In genomic region chr1:20325844-20326323, GRCh38 we compare ENCODE assay signal across 1 cellular context.
TF ChIP-seq lines count a peak whose summit lies in the region.

No MANE protein-coding gene starts in this region.

TF ChIP-seq in GM23338, 12 proteins besides CTCF, POLR2A, EP300 and RAD21 (continued from another document):
- TF ChIP-seq, protein P1, sequence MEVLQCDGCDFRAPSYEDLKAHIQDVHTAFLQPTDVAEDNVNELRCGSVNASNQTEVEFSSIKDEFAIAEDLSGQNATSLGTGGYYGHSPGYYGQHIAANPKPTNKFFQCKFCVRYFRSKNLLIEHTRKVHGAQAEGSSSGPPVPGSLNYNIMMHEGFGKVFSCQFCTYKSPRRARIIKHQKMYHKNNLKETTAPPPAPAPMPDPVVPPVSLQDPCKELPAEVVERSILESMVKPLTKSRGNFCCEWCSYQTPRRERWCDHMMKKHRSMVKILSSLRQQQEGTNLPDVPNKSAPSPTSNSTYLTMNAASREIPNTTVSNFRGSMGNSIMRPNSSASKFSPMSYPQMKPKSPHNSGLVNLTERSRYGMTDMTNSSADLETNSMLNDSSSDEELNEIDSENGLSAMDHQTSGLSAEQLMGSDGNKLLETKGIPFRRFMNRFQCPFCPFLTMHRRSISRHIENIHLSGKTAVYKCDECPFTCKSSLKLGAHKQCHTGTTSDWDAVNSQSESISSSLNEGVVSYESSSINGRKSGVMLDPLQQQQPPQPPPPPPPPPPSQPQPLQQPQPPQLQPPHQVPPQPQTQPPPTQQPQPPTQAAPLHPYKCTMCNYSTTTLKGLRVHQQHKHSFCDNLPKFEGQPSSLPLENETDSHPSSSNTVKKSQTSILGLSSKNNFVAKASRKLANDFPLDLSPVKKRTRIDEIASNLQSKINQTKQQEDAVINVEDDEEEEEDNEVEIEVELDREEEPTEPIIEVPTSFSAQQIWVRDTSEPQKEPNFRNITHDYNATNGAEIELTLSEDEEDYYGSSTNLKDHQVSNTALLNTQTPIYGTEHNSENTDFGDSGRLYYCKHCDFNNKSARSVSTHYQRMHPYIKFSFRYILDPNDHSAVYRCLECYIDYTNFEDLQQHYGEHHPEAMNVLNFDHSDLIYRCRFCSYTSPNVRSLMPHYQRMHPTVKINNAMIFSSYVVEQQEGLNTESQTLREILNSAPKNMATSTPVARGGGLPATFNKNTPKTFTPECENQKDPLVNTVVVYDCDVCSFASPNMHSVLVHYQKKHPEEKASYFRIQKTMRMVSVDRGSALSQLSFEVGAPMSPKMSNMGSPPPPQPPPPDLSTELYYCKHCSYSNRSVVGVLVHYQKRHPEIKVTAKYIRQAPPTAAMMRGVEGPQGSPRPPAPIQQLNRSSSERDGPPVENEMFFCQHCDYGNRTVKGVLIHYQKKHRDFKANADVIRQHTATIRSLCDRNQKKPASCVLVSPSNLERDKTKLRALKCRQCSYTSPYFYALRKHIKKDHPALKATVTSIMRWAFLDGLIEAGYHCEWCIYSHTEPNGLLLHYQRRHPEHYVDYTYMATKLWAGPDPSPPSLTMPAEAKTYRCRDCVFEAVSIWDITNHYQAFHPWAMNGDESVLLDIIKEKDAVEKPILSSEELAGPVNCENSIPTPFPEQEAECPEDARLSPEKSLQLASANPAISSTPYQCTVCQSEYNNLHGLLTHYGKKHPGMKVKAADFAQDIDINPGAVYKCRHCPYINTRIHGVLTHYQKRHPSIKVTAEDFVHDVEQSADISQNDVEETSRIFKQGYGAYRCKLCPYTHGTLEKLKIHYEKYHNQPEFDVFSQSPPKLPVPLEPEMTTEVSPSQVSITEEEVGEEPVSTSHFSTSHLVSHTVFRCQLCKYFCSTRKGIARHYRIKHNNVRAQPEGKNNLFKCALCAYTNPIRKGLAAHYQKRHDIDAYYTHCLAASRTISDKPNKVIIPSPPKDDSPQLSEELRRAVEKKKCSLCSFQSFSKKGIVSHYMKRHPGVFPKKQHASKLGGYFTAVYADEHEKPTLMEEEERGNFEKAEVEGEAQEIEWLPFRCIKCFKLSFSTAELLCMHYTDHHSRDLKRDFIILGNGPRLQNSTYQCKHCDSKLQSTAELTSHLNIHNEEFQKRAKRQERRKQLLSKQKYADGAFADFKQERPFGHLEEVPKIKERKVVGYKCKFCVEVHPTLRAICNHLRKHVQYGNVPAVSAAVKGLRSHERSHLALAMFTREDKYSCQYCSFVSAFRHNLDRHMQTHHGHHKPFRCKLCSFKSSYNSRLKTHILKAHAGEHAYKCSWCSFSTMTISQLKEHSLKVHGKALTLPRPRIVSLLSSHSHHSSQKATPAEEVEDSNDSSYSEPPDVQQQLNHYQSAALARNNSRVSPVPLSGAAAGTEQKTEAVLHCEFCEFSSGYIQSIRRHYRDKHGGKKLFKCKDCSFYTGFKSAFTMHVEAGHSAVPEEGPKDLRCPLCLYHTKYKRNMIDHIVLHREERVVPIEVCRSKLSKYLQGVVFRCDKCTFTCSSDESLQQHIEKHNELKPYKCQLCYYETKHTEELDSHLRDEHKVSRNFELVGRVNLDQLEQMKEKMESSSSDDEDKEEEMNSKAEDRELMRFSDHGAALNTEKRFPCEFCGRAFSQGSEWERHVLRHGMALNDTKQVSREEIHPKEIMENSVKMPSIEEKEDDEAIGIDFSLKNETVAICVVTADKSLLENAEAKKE (CRISPR knock-in tag; IDR thresholded peaks at IDR 0.05) = no peak
- no peak for TF ChIP-seq JUNB (IDR thresholded peaks at IDR 0.05; ENCODE audit: unreplicated experiment)
- TF ChIP-seq ETS1 (IDR thresholded peaks at IDR 0.05) = no peak
- no peak for TF ChIP-seq ZNF114 (CRISPR knock-in tag; IDR thresholded peaks at IDR 0.05)
- TF ChIP-seq, protein P2, sequence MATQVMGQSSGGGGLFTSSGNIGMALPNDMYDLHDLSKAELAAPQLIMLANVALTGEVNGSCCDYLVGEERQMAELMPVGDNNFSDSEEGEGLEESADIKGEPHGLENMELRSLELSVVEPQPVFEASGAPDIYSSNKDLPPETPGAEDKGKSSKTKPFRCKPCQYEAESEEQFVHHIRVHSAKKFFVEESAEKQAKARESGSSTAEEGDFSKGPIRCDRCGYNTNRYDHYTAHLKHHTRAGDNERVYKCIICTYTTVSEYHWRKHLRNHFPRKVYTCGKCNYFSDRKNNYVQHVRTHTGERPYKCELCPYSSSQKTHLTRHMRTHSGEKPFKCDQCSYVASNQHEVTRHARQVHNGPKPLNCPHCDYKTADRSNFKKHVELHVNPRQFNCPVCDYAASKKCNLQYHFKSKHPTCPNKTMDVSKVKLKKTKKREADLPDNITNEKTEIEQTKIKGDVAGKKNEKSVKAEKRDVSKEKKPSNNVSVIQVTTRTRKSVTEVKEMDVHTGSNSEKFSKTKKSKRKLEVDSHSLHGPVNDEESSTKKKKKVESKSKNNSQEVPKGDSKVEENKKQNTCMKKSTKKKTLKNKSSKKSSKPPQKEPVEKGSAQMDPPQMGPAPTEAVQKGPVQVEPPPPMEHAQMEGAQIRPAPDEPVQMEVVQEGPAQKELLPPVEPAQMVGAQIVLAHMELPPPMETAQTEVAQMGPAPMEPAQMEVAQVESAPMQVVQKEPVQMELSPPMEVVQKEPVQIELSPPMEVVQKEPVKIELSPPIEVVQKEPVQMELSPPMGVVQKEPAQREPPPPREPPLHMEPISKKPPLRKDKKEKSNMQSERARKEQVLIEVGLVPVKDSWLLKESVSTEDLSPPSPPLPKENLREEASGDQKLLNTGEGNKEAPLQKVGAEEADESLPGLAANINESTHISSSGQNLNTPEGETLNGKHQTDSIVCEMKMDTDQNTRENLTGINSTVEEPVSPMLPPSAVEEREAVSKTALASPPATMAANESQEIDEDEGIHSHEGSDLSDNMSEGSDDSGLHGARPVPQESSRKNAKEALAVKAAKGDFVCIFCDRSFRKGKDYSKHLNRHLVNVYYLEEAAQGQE (IDR thresholded peaks at IDR 0.05; ENCODE audit: unreplicated experiment) = no peak
- no peak for TF ChIP-seq EZH2 (IDR thresholded peaks at IDR 0.05; ENCODE audit: low read depth, unreplicated experiment)
- no peak for TF ChIP-seq EZH2phosphoT487 (IDR thresholded peaks at IDR 0.05; ENCODE audit: unreplicated experiment)
